8 cellular contexts compared by ENCODE assay signal in genomic region chr16:89453662-89454321, GRCh38.
DNase-seq lines count a peak whose midpoint lies in the region; ATAC-seq lines count a peak whose summit lies in the region.

No MANE protein-coding gene starts in this region.

- H3K27me3 Mint-ChIP-seq in activated naive CD8-positive, alpha-beta T cell treated with anti-CD3 and anti-CD28 coated beads, Interleukin-2, amount 50 U/mL, for 24 hours, result no peaks in the 10 kb centered on the region

- DNase-seq in 8988T, result peak; percentile 63
- DNase-seq in HAP-1 (ENCODE audit: low spot score in 2 of 2), result peak; percentile 17 to 35
- DNase-seq in activated naive CD8-positive, alpha-beta T cell treated with anti-CD3 and anti-CD28 coated beads, Interleukin-2, amount 50 U/mL, for 24 hours, result no peak
- DNase-seq in kidney tubule cell (ENCODE audit: low spot score), result peak; percentile 36
- no peak for DNase-seq in HK-2 (ENCODE audit: unreplicated experiment)
- DNase-seq in NCI-H1105 (lab: John Stamatoyannopoulos, UW), result no peak

- H3K4me3 ChIP-seq in HAP-1, result no peak overlapping the region

- no peaks in the 10 kb centered on the region for H3K27me3 ChIP-seq in HAP-1 (ENCODE audit: low read depth)

- H3K9me3 ChIP-seq in HAP-1, result no peaks in the 10 kb centered on the region

- peaks cover 4% of the 10 kb centered on the region for H3K36me3 ChIP-seq in HAP-1 (replicated peaks)

- peaks cover 83% of the 10 kb centered on the region for H3K4me1 Mint-ChIP-seq in activated naive CD8-positive, alpha-beta T cell treated with anti-CD3 and anti-CD28 coated beads, Interleukin-2, amount 50 U/mL, for 24 hours

- in situ Hi-C loops in HAP-1 (cut with MboI; ENCODE audit: low sequenced_read_pairs), result no loop called here

- H3K4me3 Mint-ChIP-seq in activated naive CD8-positive, alpha-beta T cell treated with anti-CD3 and anti-CD28 coated beads, Interleukin-2, amount 50 U/mL, for 24 hours, result peak overlapping the region; percentile 20

- H3K36me3 Mint-ChIP-seq in activated naive CD8-positive, alpha-beta T cell treated with anti-CD3 and anti-CD28 coated beads, Interleukin-2, amount 50 U/mL, for 24 hours (ENCODE audit: low read depth), result peaks cover 8% of the 10 kb centered on the region

- H3K9me3 Mint-ChIP-seq in activated naive CD8-positive, alpha-beta T cell treated with anti-CD3 and anti-CD28 coated beads, Interleukin-2, amount 50 U/mL, for 24 hours, result no peaks in the 10 kb centered on the region

- peak; percentile 38 for ATAC-seq in activated naive CD8-positive, alpha-beta T cell treated with anti-CD3 and anti-CD28 coated beads, Interleukin-2, amount 50 U/mL, for 24 hours
- no peak for ATAC-seq in HG03521 (IDR thresholded peaks at IDR 0.05; ENCODE audit: unreplicated experiment)
- no peak for ATAC-seq in GM18498 (IDR thresholded peaks at IDR 0.05; ENCODE audit: unreplicated experiment)

- H3K27ac Mint-ChIP-seq in activated naive CD8-positive, alpha-beta T cell treated with anti-CD3 and anti-CD28 coated beads, Interleukin-2, amount 50 U/mL, for 24 hours, result peak overlapping the region; percentile 32

- H3K4me1 ChIP-seq in HAP-1, result peaks cover 11% of the 10 kb centered on the region; the same call in 1 of the 2 replicates

Comparison
In these comparisons a context has a peak if more than half of its experiments do, and no peak if none do; other contexts are left out.
1. DNase-seq: peak in 8988T (single experiment), HAP-1 (2 of 2) and kidney tubule cell (single experiment); none in activated naive CD8-positive, alpha-beta T cell treated with anti-CD3 and anti-CD28 coated beads, Interleukin-2, amount 50 U/mL, for 24 hours (single experiment), HK-2 (single experiment) and NCI-H1105 (single experiment).